In genomic region chr9:99121604-99122003, GRCh38 we compare ENCODE assay signal across 20 cellular contexts. TPM values are rescaled to one million over a fixed set of nuclear protein-coding genes. Genes with fewer than 3 reads are reported as not detected.
DNase-seq lines count a peak whose midpoint lies in the region; ATAC-seq and TF ChIP-seq lines count a peak whose summit lies in the region.
"Had no signal": no experiment of that assay in that cellular context is flagged by ENCODE, and none has a peak within 500 bp of the region (broad histone marks: within the 10 kb centered on the region; RNA-seq: fewer than 3 reads in every experiment).

No MANE protein-coding gene starts in this region.

- H3F3A ChIP-seq in Loucy (ENCODE audit: low read depth), result no peaks in the 10 kb centered on the region

- no peak for TF ChIP-seq CTCF in CD4-positive, alpha-beta T cell (IDR thresholded peaks at IDR 0.05)
- TF ChIP-seq CTCF in Loucy (conservative IDR thresholded peaks at IDR 0.05; ENCODE audit: low read length) (no peak), natural killer cell (IDR thresholded peaks at IDR 0.05) (no peak)

- H3K4me2 ChIP-seq in Loucy (ENCODE audit: low read depth, low read length, poor library complexity, severe bottlenecking), result peak overlapping the region; percentile 9
- H3K4me2 ChIP-seq: KMS-11 had no signal

- CTCF ChIA-PET in CD4-positive, alpha-beta T cell (lab: Charles Lee), result interaction anchor here (3.0 kb wide), 1 partner anchor 19 kb away, joined by 10 read pairs; no protein-coding TSS in a partner anchor

- no peak overlapping the region for H3K9ac ChIP-seq in Loucy (ENCODE audit: low read depth, low read length, poor library complexity, severe bottlenecking)
- H3K9ac ChIP-seq: KMS-11 had no signal

- POLR2A ChIA-PET in CD4-positive, alpha-beta T cell (lab: Charles Lee), result interaction anchor here (1.8 to 5.3 kb wide), 2 partner anchors 8 to 17 kb away, joined by 7 to 52 read pairs; partner anchors contain the start of gene TGFBR1

- no peaks in the 10 kb centered on the region for H3K27me3 ChIP-seq in CD4-positive, alpha-beta T cell (ENCODE audit: control insufficient read depth, insufficient read depth, low read length)
- no peaks in the 10 kb centered on the region for H3K27me3 ChIP-seq in Loucy (ENCODE audit: insufficient read depth, low read length, poor library complexity, severe bottlenecking)
- H3K27me3 ChIP-seq: esophagus squamous epithelium had no signal

- H3K27ac Mint-ChIP-seq in CD4-positive, alpha-beta T cell, result peak overlapping the region; percentile 70
- H3K27ac Mint-ChIP-seq in central memory CD8-positive, alpha-beta T cell (ENCODE audit: low read depth), result peak overlapping the region; percentile 9
- peak overlapping the region; percentile 77 to 91 for H3K27ac Mint-ChIP-seq in natural killer cell

- no peaks in the 10 kb centered on the region for H3K9me3 ChIP-seq in CD4-positive, alpha-beta T cell (ENCODE audit: control insufficient read depth, low read length)
- no peaks in the 10 kb centered on the region for H3K9me3 ChIP-seq in Loucy (ENCODE audit: insufficient read depth, low read depth, low read length)
- H3K9me3 ChIP-seq: esophagus squamous epithelium, HAP-1 had no signal

- no peaks in the 10 kb centered on the region for H3K9me2 ChIP-seq in Loucy (replicated peaks; ENCODE audit: low read depth, low read length)

- no peak overlapping the region for H2AFZ ChIP-seq in Loucy (ENCODE audit: low read length)

- no peaks in the 10 kb centered on the region for H3K9me3 Mint-ChIP-seq in CD4-positive, alpha-beta T cell
- H3K9me3 Mint-ChIP-seq in central memory CD8-positive, alpha-beta T cell, result no peaks in the 10 kb centered on the region
- H3K9me3 Mint-ChIP-seq in natural killer cell, result no peaks in the 10 kb centered on the region

- peaks cover 85% of the 10 kb centered on the region for H4K20me1 ChIP-seq in Loucy (ENCODE audit: insufficient read depth, low read length, poor library complexity, severe bottlenecking)

- H3K4me1 Mint-ChIP-seq in CD4-positive, alpha-beta T cell (ENCODE audit: low read depth), result peaks cover 81% of the 10 kb centered on the region
- H3K4me1 Mint-ChIP-seq in central memory CD8-positive, alpha-beta T cell, result peaks cover 67% of the 10 kb centered on the region
- peaks cover 88 to 91% of the 10 kb centered on the region in 2 donors for H3K4me1 Mint-ChIP-seq in natural killer cell

- peaks cover 59% of the 10 kb centered on the region for H3K4me1 ChIP-seq in Loucy (ENCODE audit: insufficient read depth, low read length, poor library complexity, severe bottlenecking)

- no peak overlapping the region for H3K27ac ChIP-seq in CD4-positive, alpha-beta T cell (ENCODE audit: low read depth, low read length)
- H3K27ac ChIP-seq: esophagus squamous epithelium, KMS-11, RWPE1 had no signal

- intact Hi-C loops in CD4-positive, alpha-beta T cell (cut with DNase I, micrococcal nuclease), result no loop called here
- intact Hi-C loops in natural killer cell (cut with micrococcal nuclease) (loop anchor here (2.0 kb wide), 1 partner anchor 15 kb away; no protein-coding TSS in a partner anchor), sciatic nerve (cut with DNase I) (no loop called here)

- DNase-seq in CD4-positive, alpha-beta T cell, result no peak
- no peak for DNase-seq in central memory CD8-positive, alpha-beta T cell (ENCODE audit: low spot score in 2 of 2)
- DNase-seq in natural killer cell (no peak), sciatic nerve (ENCODE audit: low spot score) (no peak)
- DNase-seq: activated naive CD4-positive, alpha-beta T cell treated with anti-CD3 and anti-CD28 coated beads, Interleukin-2, amount 50 U/mL, for 16 hours; activated T-cell treated with anti-CD3 and anti-CD28 coated beads, Interleukin-2, amount 50 U/mL, for 48 hours; DMS79; effector CD8-positive, alpha-beta T cell; esophagus squamous epithelium; left colon; NCI-H1092; NCI-H2029; NCI-H446 treated with DMSO at 0.1 percent for 48 hours; T1000 had no signal

- H3K4me3 Mint-ChIP-seq in CD4-positive, alpha-beta T cell, result peak overlapping the region; percentile 3
- H3K4me3 Mint-ChIP-seq in central memory CD8-positive, alpha-beta T cell, result peak overlapping the region; percentile 21
- peak overlapping the region; percentile 45 for H3K4me3 Mint-ChIP-seq in natural killer cell

- no peaks in the 10 kb centered on the region for H3K36me3 Mint-ChIP-seq in CD4-positive, alpha-beta T cell (ENCODE audit: low read depth)
- H3K36me3 Mint-ChIP-seq in central memory CD8-positive, alpha-beta T cell (ENCODE audit: insufficient read depth), result peaks cover 5% of the 10 kb centered on the region
- no peaks in the 10 kb centered on the region for H3K36me3 Mint-ChIP-seq in natural killer cell

- H3K79me2 ChIP-seq in Loucy (ENCODE audit: insufficient read depth, low read length), result peaks cover 100% of the 10 kb centered on the region

- H3K36me3 ChIP-seq in Loucy (ENCODE audit: insufficient read depth, low read length), result no peaks in the 10 kb centered on the region
- H3K36me3 ChIP-seq: esophagus squamous epithelium, HAP-1 had no signal

- H3K4me3 ChIP-seq in Loucy (ENCODE audit: low read length, poor library complexity, severe bottlenecking), result no peak overlapping the region
- H3K4me3 ChIP-seq: esophagus squamous epithelium, HAP-1 had no signal

- no peaks in the 10 kb centered on the region for H3K27me3 Mint-ChIP-seq in CD4-positive, alpha-beta T cell
- no peaks in the 10 kb centered on the region for H3K27me3 Mint-ChIP-seq in central memory CD8-positive, alpha-beta T cell
- H3K27me3 Mint-ChIP-seq in natural killer cell (ENCODE audit: low read depth in 2 of 2), result no peaks in the 10 kb centered on the region

- no peak for ATAC-seq in CD4-positive, alpha-beta T cell (ENCODE audit: poor library complexity)
- ATAC-seq in central memory CD8-positive, alpha-beta T cell (replicated peaks; ENCODE audit: extremely low read depth, poor library complexity, severe bottlenecking), result no peak
- ATAC-seq in natural killer cell, result no peak
- no peak for ATAC-seq in HG03439 (IDR thresholded peaks at IDR 0.05; ENCODE audit: unreplicated experiment)
- ATAC-seq in GM19351 (IDR thresholded peaks at IDR 0.05; ENCODE audit: unreplicated experiment), result no peak
- no peak for ATAC-seq in sciatic nerve
- ATAC-seq: left colon had no signal

RNA-seq across cellular contexts. Expression of gene TGFBR1, which starts 16.7 kb away (rescaled TPM):
- total RNA-seq in CD4-positive, alpha-beta T cell, result 10 to 100 TPM; 12.9 to 14.6 TPM
- 100 to 1,000 TPM in 2 of 3 donors, 10 to 100 TPM in 1; 78.0 to 120 (median 113) TPM for total RNA-seq in natural killer cell
- total RNA-seq in sciatic nerve, result 71.3 TPM

Comparison
In these comparisons a context has a peak if more than half of its experiments do, and no peak if none do; other contexts are left out.
1. H3K27ac Mint-ChIP-seq: peak in every context shown above with its lines; median percentile 84 in natural killer cell; 70 in CD4-positive, alpha-beta T cell; 9 in central memory CD8-positive, alpha-beta T cell.